ENCODE assay signal across 20 cellular contexts in the genomic region with DNA sequence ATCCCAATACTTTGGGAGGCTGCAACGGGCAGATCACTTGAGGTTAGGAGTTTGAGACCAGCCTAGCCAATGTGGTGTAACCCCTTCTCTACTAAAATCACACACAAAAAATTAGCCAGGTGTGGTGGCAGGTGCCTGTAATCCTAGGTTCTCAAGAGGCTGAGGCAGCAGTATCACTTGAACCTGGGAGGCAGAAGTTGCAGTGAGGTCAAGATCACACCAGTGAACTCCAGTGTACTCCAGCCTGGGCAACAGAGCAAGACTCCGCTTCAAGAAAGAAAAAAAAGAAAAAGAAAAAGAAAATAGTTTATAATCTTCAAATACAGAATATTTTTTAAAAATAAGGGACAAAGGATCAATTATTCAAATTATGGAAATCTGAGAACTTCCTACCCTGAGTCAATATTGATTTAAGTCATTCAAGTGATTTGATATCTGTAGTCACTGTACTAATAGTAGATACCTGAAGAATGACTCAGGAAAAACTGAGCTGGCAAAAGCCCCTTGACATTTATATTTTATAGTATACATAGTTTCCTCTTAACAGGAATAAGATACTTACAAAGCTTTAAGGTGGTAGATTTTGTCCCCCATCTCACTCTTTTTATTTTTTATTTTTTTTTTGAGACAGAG.
DNase-seq lines count a peak whose midpoint lies in the region; ATAC-seq, FAIRE-seq and TF ChIP-seq lines count a peak whose summit lies in the region.
"Had no signal": no experiment of that assay in that cellular context is flagged by ENCODE, and none has a peak within 500 bp of the region (broad histone marks: within the 10 kb centered on the region; RNA-seq: fewer than 3 reads in every experiment).

No MANE protein-coding gene starts in this region.

- no peak overlapping the region for H3K27ac ChIP-seq in mammary epithelial cell (ENCODE audit: insufficient read depth, low read depth, low read length)
- H3K27ac ChIP-seq in small intestine (ENCODE audit: low read depth in 1 of 2, low read length in 1 of 2): no peak overlapping the region
- H3K27ac ChIP-seq: C4-2B, psoas muscle, spleen, transverse colon, WERI-Rb-1 had no signal

- no peak for FAIRE-seq in small intestine (lab: Jason Lieb, UNC)
- FAIRE-seq: islet of Langerhans had no signal

- no peak for ATAC-seq in left cardiac atrium
- ATAC-seq: activated naive CD8-positive, alpha-beta T cell treated with anti-CD3 and anti-CD28 coated beads, Interleukin-2, amount 50 U/mL, for 24 hours; natural killer cell treated with Interleukin-12 subunit alpha and Interleukin-12 subunit beta and Interleukin-15 and Interleukin-18, amount 100 ng/mL, for 72 hours; psoas muscle had no signal

- 94% methylated on average over 2 of the region's 2 CpGs for WGBS in mammary epithelial cell (ENCODE audit: low coverage, missing lambda C conversion rate)
- 90 to 95% (median 92%) methylated on average over 2 of the region's 2 CpGs for WGBS in small intestine, 3 donors

- dilution Hi-C loops in mammary epithelial cell (cut with HindIII; ENCODE audit: low sequenced_read_pairs): no loop called here

- DNase-seq in NCI-H2196 (lab: John Stamatoyannopoulos, UW; ENCODE audit: unreplicated experiment) (peak; percentile 10), NCI-H2196 treated with DMSO at 0.1 percent for 48 hours (lab: John Stamatoyannopoulos, UW; ENCODE audit: unreplicated experiment) (no peak), NCI-H2029 treated with DMSO at 0.1 percent for 48 hours (lab: John Stamatoyannopoulos, UW) (peak; percentile 44), mammary epithelial cell (peak; percentile 27), small intestine (peak; percentile 5), NCI-H2107 (lab: John Stamatoyannopoulos, UW) (no peak), left cardiac atrium (no peak)
- DNase-seq in activated CD4-positive, alpha-beta memory T cell treated with anti-CD3 and anti-CD28 coated beads, Interleukin-2, amount 10 ng/mL, durations not matched to agents 7 days and 5 days: no peak
- DNase-seq: activated naive CD8-positive, alpha-beta T cell treated with anti-CD3 and anti-CD28 coated beads, Interleukin-2, amount 50 U/mL, for 24 hours; central memory CD4-positive, alpha-beta T cell; GOT3; mesenchymal stem cell; NCI-H526 treated with DMSO at 0.1 percent for 48 hours; psoas muscle; spleen; transverse colon; WERI-Rb-1 had no signal

- in situ Hi-C loops in mammary epithelial cell (cut with MboI; ENCODE audit: low sequenced_read_pairs in 2 of 2): no loop called here

- TF ChIP-seq CTCF in mammary epithelial cell (conservative IDR thresholded peaks at IDR 0.05 in 1 of 2, IDR thresholded peaks at IDR 0.05 in 1 of 2; ENCODE audit: extremely low read depth in 1 of 2, insufficient read depth in 1 of 2, low read depth in 1 of 2, low read length in 2 of 2): no peak

- H3K9me3 Mint-ChIP-seq in activated CD4-positive, alpha-beta memory T cell treated with anti-CD3 and anti-CD28 coated beads, Interleukin-2, amount 10 ng/mL, durations not matched to agents 7 days and 5 days: no peaks in the 10 kb centered on the region
- H3K9me3 Mint-ChIP-seq: activated naive CD8-positive, alpha-beta T cell treated with anti-CD3 and anti-CD28 coated beads, Interleukin-2, amount 50 U/mL, for 24 hours; natural killer cell treated with Interleukin-12 subunit alpha and Interleukin-12 subunit beta and Interleukin-15 and Interleukin-18, amount 100 ng/mL, for 72 hours had no signal

- H3K4me2 ChIP-seq in mammary epithelial cell (ENCODE audit: insufficient read depth, low read depth, low read length): no peak overlapping the region

- no peak overlapping the region for H3K9ac ChIP-seq in mammary epithelial cell (ENCODE audit: insufficient read depth, low read length)

- H3K9me3 ChIP-seq in mammary epithelial cell (replicated peaks; ENCODE audit: insufficient read depth, low read length) (no peaks in the 10 kb centered on the region), small intestine (ENCODE audit: control insufficient read depth, low read depth) (no peaks in the 10 kb centered on the region)
- H3K9me3 ChIP-seq: psoas muscle, spleen, transverse colon had no signal

- H3K27me3 Mint-ChIP-seq in activated CD4-positive, alpha-beta memory T cell treated with anti-CD3 and anti-CD28 coated beads, Interleukin-2, amount 10 ng/mL, durations not matched to agents 7 days and 5 days: no peaks in the 10 kb centered on the region
- H3K27me3 Mint-ChIP-seq: activated naive CD8-positive, alpha-beta T cell treated with anti-CD3 and anti-CD28 coated beads, Interleukin-2, amount 50 U/mL, for 24 hours; natural killer cell treated with Interleukin-12 subunit alpha and Interleukin-12 subunit beta and Interleukin-15 and Interleukin-18, amount 100 ng/mL, for 72 hours had no signal

- H3K27me3 ChIP-seq in mammary epithelial cell (ENCODE audit: insufficient read depth, low read length): no peaks in the 10 kb centered on the region
- no peaks in the 10 kb centered on the region for H3K27me3 ChIP-seq in small intestine (ENCODE audit: control insufficient read depth in 2 of 2, insufficient read depth in 2 of 2, low read length in 2 of 2)
- H3K27me3 ChIP-seq: spleen, transverse colon had no signal

- no peak overlapping the region for H3K4me3 ChIP-seq in mammary epithelial cell (replicated peaks in 1 of 3; ENCODE audit: insufficient read depth in 1 of 3, low read depth in 2 of 3, low read length in 3 of 3)
- H3K4me3 ChIP-seq in small intestine (ENCODE audit: low read depth in 1 of 2, low read length in 2 of 2): no peak overlapping the region
- H3K4me3 ChIP-seq: psoas muscle, spleen, transverse colon had no signal

- H3K4me1 ChIP-seq in mammary epithelial cell (ENCODE audit: insufficient read depth, low read length): no peaks in the 10 kb centered on the region
- H3K4me1 ChIP-seq in small intestine (ENCODE audit: control insufficient read depth in 2 of 2, insufficient read depth in 1 of 2, low read depth in 1 of 2, low read length in 1 of 2): no peaks in the 10 kb centered on the region
- H3K4me1 ChIP-seq: psoas muscle had no signal

- H3K36me3 ChIP-seq in mammary epithelial cell (ENCODE audit: insufficient read depth, low read length): peaks cover 5% of the 10 kb centered on the region
- peaks cover 0 to 5% of the 10 kb centered on the region in 2 donors for H3K36me3 ChIP-seq in small intestine (ENCODE audit: control insufficient read depth in 2 of 2, insufficient read depth in 2 of 2, low read length in 2 of 2)

- H4K20me1 ChIP-seq in mammary epithelial cell (ENCODE audit: insufficient read depth, low read length): no peaks in the 10 kb centered on the region

- H3K36me3 Mint-ChIP-seq in activated CD4-positive, alpha-beta memory T cell treated with anti-CD3 and anti-CD28 coated beads, Interleukin-2, amount 10 ng/mL, durations not matched to agents 7 days and 5 days (ENCODE audit: low read depth): peaks cover 57% of the 10 kb centered on the region

- H2AFZ ChIP-seq in mammary epithelial cell (ENCODE audit: low read depth, low read length): no peak overlapping the region

- CTCF ChIA-PET in mammary epithelial cell (lab: Charles Lee; ENCODE audit: low non-redundant PET): no interaction called here
- CTCF ChIA-PET in activated CD4-positive, alpha-beta memory T cell treated with anti-CD3 and anti-CD28 coated beads, Interleukin-2, amount 10 ng/mL, durations not matched to agents 7 days and 5 days (lab: Charles Lee): no interaction called here

- peaks cover 81% of the 10 kb centered on the region for H3K79me2 ChIP-seq in mammary epithelial cell (ENCODE audit: insufficient read depth, low read length)

- H3K4me1 Mint-ChIP-seq in activated CD4-positive, alpha-beta memory T cell treated with anti-CD3 and anti-CD28 coated beads, Interleukin-2, amount 10 ng/mL, durations not matched to agents 7 days and 5 days: peaks cover 28% of the 10 kb centered on the region

- no peak overlapping the region for H3K4me3 Mint-ChIP-seq in activated CD4-positive, alpha-beta memory T cell treated with anti-CD3 and anti-CD28 coated beads, Interleukin-2, amount 10 ng/mL, durations not matched to agents 7 days and 5 days
- H3K4me3 Mint-ChIP-seq: activated naive CD8-positive, alpha-beta T cell treated with anti-CD3 and anti-CD28 coated beads, Interleukin-2, amount 50 U/mL, for 24 hours; natural killer cell treated with Interleukin-12 subunit alpha and Interleukin-12 subunit beta and Interleukin-15 and Interleukin-18, amount 100 ng/mL, for 72 hours had no signal

- H3K27ac Mint-ChIP-seq in activated CD4-positive, alpha-beta memory T cell treated with anti-CD3 and anti-CD28 coated beads, Interleukin-2, amount 10 ng/mL, durations not matched to agents 7 days and 5 days: no peak overlapping the region

- intact Hi-C loops in mammary epithelial cell (cut with micrococcal nuclease): no loop called here
- intact Hi-C loops in left cardiac atrium (cut with DNase I): no loop called here

- BruUV-seq in mammary epithelial cell (replicated peaks; lab: Mats Ljungman, UMichigan): no TSS peak

- POLR2A ChIA-PET in activated CD4-positive, alpha-beta memory T cell treated with anti-CD3 and anti-CD28 coated beads, Interleukin-2, amount 10 ng/mL, durations not matched to agents 7 days and 5 days (lab: Charles Lee): no interaction called here

Comparison
In these comparisons a context has a peak if more than half of its experiments do, and no peak if none do; other contexts are left out.
1. DNase-seq: peak in NCI-H2196 (single experiment), NCI-H2029 treated with DMSO at 0.1 percent for 48 hours (single experiment), mammary epithelial cell (single experiment) and small intestine (single experiment); none in NCI-H2196 treated with DMSO at 0.1 percent for 48 hours (single experiment), NCI-H2107 (single experiment), left cardiac atrium (single experiment) and activated CD4-positive, alpha-beta memory T cell treated with anti-CD3 and anti-CD28 coated beads, Interleukin-2, amount 10 ng/mL, durations not matched to agents 7 days and 5 days (single experiment).